9 cellular contexts compared by ENCODE assay signal in genomic region chr4:141352775-141353544, GRCh38.
DNase-seq lines count a peak whose midpoint lies in the region; ATAC-seq and TF ChIP-seq lines count a peak whose summit lies in the region.
"Had no signal": no experiment of that assay in that cellular context is flagged by ENCODE, and none has a peak within 500 bp of the region (broad histone marks: within the 10 kb centered on the region; RNA-seq: fewer than 3 reads in every experiment).

No MANE protein-coding gene starts in this region.

- H3K27ac Mint-ChIP-seq in osteocyte (ENCODE audit: unreplicated experiment): peak overlapping the region; percentile 27
- H3K27ac Mint-ChIP-seq: activated naive CD8-positive, alpha-beta T cell treated with anti-CD3 and anti-CD28 coated beads for 36 hours had no signal

- peaks cover 7% of the 10 kb centered on the region for H3K9me3 Mint-ChIP-seq in osteocyte (ENCODE audit: unreplicated experiment)
- H3K9me3 Mint-ChIP-seq: activated naive CD8-positive, alpha-beta T cell treated with anti-CD3 and anti-CD28 coated beads for 36 hours had no signal

- H3K4me1 Mint-ChIP-seq in osteocyte (ENCODE audit: unreplicated experiment): peaks cover 16% of the 10 kb centered on the region
- H3K4me1 Mint-ChIP-seq: activated naive CD8-positive, alpha-beta T cell treated with anti-CD3 and anti-CD28 coated beads for 36 hours had no signal

- no peak overlapping the region for H3K4me3 Mint-ChIP-seq in osteocyte (ENCODE audit: unreplicated experiment)
- H3K4me3 Mint-ChIP-seq: activated naive CD8-positive, alpha-beta T cell treated with anti-CD3 and anti-CD28 coated beads for 36 hours had no signal

- peak; percentile 35 for DNase-seq in GF-D8 (lab: John Stamatoyannopoulos, UW)
- DNase-seq in RPMI7951 (ENCODE audit: low read depth): peak; percentile 25
- DNase-seq in fibroblast of peridontal ligament (ENCODE audit: extremely low read depth): peak; percentile 48
- no peak for DNase-seq in osteocyte (ENCODE audit: extremely low spot score, unreplicated experiment)
- no peak for DNase-seq in NCI-H2029 treated with DMSO at 0.1 percent for 48 hours (lab: John Stamatoyannopoulos, UW)
- DNase-seq: activated naive CD8-positive, alpha-beta T cell treated with anti-CD3 and anti-CD28 coated beads for 36 hours had no signal

- no peaks in the 10 kb centered on the region for H3K36me3 Mint-ChIP-seq in osteocyte (ENCODE audit: unreplicated experiment)
- H3K36me3 Mint-ChIP-seq: activated naive CD8-positive, alpha-beta T cell treated with anti-CD3 and anti-CD28 coated beads for 36 hours had no signal

- TF ChIP-seq CTCF in osteocyte (IDR thresholded peaks at IDR 0.05): no peak

- ATAC-seq in GM18517 (IDR thresholded peaks at IDR 0.05; ENCODE audit: unreplicated experiment) (no peak), HG03095 (IDR thresholded peaks at IDR 0.05; ENCODE audit: unreplicated experiment) (no peak), HG02884 (IDR thresholded peaks at IDR 0.05; ENCODE audit: unreplicated experiment) (no peak)

- H3K27me3 Mint-ChIP-seq in osteocyte (ENCODE audit: unreplicated experiment): no peaks in the 10 kb centered on the region

Comparison
In these comparisons a context has a peak if more than half of its experiments do, and no peak if none do; other contexts are left out.
1. DNase-seq: peak in GF-D8 (single experiment), RPMI7951 (single experiment) and fibroblast of peridontal ligament (single experiment); none in osteocyte (single experiment) and NCI-H2029 treated with DMSO at 0.1 percent for 48 hours (single experiment).